In the genomic region with DNA sequence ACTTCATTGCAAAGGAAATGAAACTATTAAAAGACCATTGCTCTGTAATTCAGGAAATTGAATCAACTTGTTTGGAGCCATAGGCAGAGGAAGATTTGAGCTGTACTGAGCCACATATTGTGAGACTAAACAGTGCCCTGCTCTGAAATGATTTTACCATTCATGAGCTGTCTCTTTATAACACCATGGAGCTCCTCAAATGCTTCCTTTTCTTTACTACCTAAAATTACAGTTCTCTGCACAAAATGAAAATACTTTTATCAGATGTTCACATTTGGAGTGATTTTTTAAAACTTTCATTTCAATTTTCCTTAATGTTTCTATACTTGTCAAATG, we compare ENCODE assay signal across 22 cellular contexts.
DNase-seq lines count a peak whose midpoint lies in the region; TF ChIP-seq lines count a peak whose summit lies in the region.
"Had no signal": no experiment of that assay in that cellular context is flagged by ENCODE, and none has a peak within 500 bp of the region (broad histone marks: within the 10 kb centered on the region; RNA-seq: fewer than 3 reads in every experiment).

No MANE protein-coding gene starts in this region.

- H3K27me3 Mint-ChIP-seq in activated naive CD4-positive, alpha-beta T cell treated with anti-CD3 and anti-CD28 coated beads, Interleukin-2, amount 50 U/mL, for 24 hours, result no peaks in the 10 kb centered on the region
- no peaks in the 10 kb centered on the region for H3K27me3 Mint-ChIP-seq in activated naive CD4-positive, alpha-beta T cell treated with anti-CD3 and anti-CD28 coated beads for 36 hours (ENCODE audit: low read depth)
- H3K27me3 Mint-ChIP-seq in activated naive CD8-positive, alpha-beta T cell, result no peaks in the 10 kb centered on the region

- no peaks in the 10 kb centered on the region for H3K9me3 Mint-ChIP-seq in activated naive CD4-positive, alpha-beta T cell treated with anti-CD3 and anti-CD28 coated beads, Interleukin-2, amount 50 U/mL, for 24 hours
- no peaks in the 10 kb centered on the region for H3K9me3 Mint-ChIP-seq in activated naive CD4-positive, alpha-beta T cell treated with anti-CD3 and anti-CD28 coated beads for 36 hours
- no peaks in the 10 kb centered on the region for H3K9me3 Mint-ChIP-seq in activated naive CD8-positive, alpha-beta T cell (ENCODE audit: low read depth)

- no peak overlapping the region for H2BK120ac ChIP-seq in mesenchymal stem cell (ENCODE audit: low read depth, low read length)

- no peak for TF ChIP-seq EP300 in stomach (IDR thresholded peaks at IDR 0.05)

- H4K8ac ChIP-seq in mesenchymal stem cell (ENCODE audit: low read length), result no peak overlapping the region

- peaks cover 14% of the 10 kb centered on the region for H3K4me1 Mint-ChIP-seq in activated naive CD4-positive, alpha-beta T cell treated with anti-CD3 and anti-CD28 coated beads, Interleukin-2, amount 50 U/mL, for 24 hours
- H3K4me1 Mint-ChIP-seq in activated naive CD4-positive, alpha-beta T cell treated with anti-CD3 and anti-CD28 coated beads for 36 hours (ENCODE audit: low read depth), result peaks cover 18% of the 10 kb centered on the region
- H3K4me1 Mint-ChIP-seq in activated naive CD8-positive, alpha-beta T cell (ENCODE audit: low read depth), result peaks cover 10% of the 10 kb centered on the region

- H3K4me1 ChIP-seq in stomach (no peaks in the 10 kb centered on the region), Karpas-422 (ENCODE audit: low read length) (no peaks in the 10 kb centered on the region), prostate gland (replicated peaks) (no peaks in the 10 kb centered on the region), mesenchymal stem cell (ENCODE audit: control insufficient read depth, insufficient read depth, low read depth, low read length) (peaks cover 2% of the 10 kb centered on the region)
- H3K4me1 ChIP-seq: ascending aorta, uterus had no signal

- DNase-seq in activated naive CD4-positive, alpha-beta T cell treated with anti-CD3 and anti-CD28 coated beads for 36 hours, result no peak
- peak; percentile 20 to 43 for DNase-seq in lung microvascular endothelial cell (ENCODE audit: low read depth in 2 of 2)
- no peak for DNase-seq in stomach
- DNase-seq in Karpas-422, result no peak
- DNase-seq in prostate gland (ENCODE audit: low spot score), result no peak
- no peak for DNase-seq in mesenchymal stem cell
- DNase-seq: activated CD4-positive, alpha-beta T cell treated with anti-CD3 and anti-CD28 coated beads for 4 hours; activated CD8-positive, alpha-beta memory T cell treated with anti-CD3 and anti-CD28 coated beads, Interleukin-2, amount 50 U/mL, for 48 hours; activated gamma-delta T cell; GDM1; left colon; NCI-H146; NCI-H2171 treated with DMSO at 0.1 percent for 48 hours; NCI-H526 treated with DMSO at 0.1 percent for 48 hours; SHP77; stimulated activated CD4-positive, alpha-beta T cell treated with anti-CD3 and anti-CD28 coated beads, Interleukin-2, amount 100 ng/mL, for 48 hours; uterus had no signal

- H2BK5ac ChIP-seq in mesenchymal stem cell (ENCODE audit: low read depth, low read length, poor library complexity, severe bottlenecking), result no peak overlapping the region

- H3K36me3 Mint-ChIP-seq in activated naive CD4-positive, alpha-beta T cell treated with anti-CD3 and anti-CD28 coated beads, Interleukin-2, amount 50 U/mL, for 24 hours, result peaks cover 11% of the 10 kb centered on the region
- peaks cover 22% of the 10 kb centered on the region for H3K36me3 Mint-ChIP-seq in activated naive CD4-positive, alpha-beta T cell treated with anti-CD3 and anti-CD28 coated beads for 36 hours (ENCODE audit: low read depth)
- peaks cover 34% of the 10 kb centered on the region for H3K36me3 Mint-ChIP-seq in activated naive CD8-positive, alpha-beta T cell

- H2BK15ac ChIP-seq in mesenchymal stem cell (ENCODE audit: low read depth, poor library complexity, severe bottlenecking), result no peak overlapping the region

- H3K27ac Mint-ChIP-seq in activated naive CD4-positive, alpha-beta T cell treated with anti-CD3 and anti-CD28 coated beads, Interleukin-2, amount 50 U/mL, for 24 hours, result peak overlapping the region; percentile 72
- no peak overlapping the region for H3K27ac Mint-ChIP-seq in activated naive CD4-positive, alpha-beta T cell treated with anti-CD3 and anti-CD28 coated beads for 36 hours
- peak overlapping the region; percentile 19 for H3K27ac Mint-ChIP-seq in activated naive CD8-positive, alpha-beta T cell

- no peak overlapping the region for H3K9ac ChIP-seq in Karpas-422 (ENCODE audit: low read length)
- no peak overlapping the region for H3K9ac ChIP-seq in mesenchymal stem cell (ENCODE audit: low read length)

- CTCF ChIA-PET in activated naive CD4-positive, alpha-beta T cell treated with anti-CD3 and anti-CD28 coated beads for 36 hours (lab: Charles Lee), result interaction anchor here (0.9 to 1.1 kb wide), 2 partner anchors 10 to 15 kb away, joined by 3 read pairs; no protein-coding TSS in a partner anchor

- no peak overlapping the region for H3K14ac ChIP-seq in mesenchymal stem cell (ENCODE audit: low read length in 2 of 2)

- no peaks in the 10 kb centered on the region for H3K79me2 ChIP-seq in Karpas-422 (ENCODE audit: low read length)

- no peak for TF ChIP-seq CTCF in stomach (IDR thresholded peaks at IDR 0.05)
- TF ChIP-seq CTCF in prostate gland (IDR thresholded peaks at IDR 0.05), result no peak

- peaks cover 6% of the 10 kb centered on the region for H3K79me1 ChIP-seq in mesenchymal stem cell (replicated peaks; ENCODE audit: low read length, poor library complexity, severe bottlenecking)

- H3K36me3 ChIP-seq in stomach (peaks cover 0 to 8% (median 2%) of the 10 kb centered on the region in 4 donors), Karpas-422 (ENCODE audit: insufficient read depth, low read length) (peaks cover 4% of the 10 kb centered on the region; the same call in 1 of the 2 replicates), prostate gland (no peaks in the 10 kb centered on the region), mesenchymal stem cell (ENCODE audit: control insufficient read depth in 1 of 2, insufficient read depth in 2 of 2, low read depth in 1 of 2, low read length in 2 of 2) (peaks cover 0 to 30% of the 10 kb centered on the region in 2 experiments)
- H3K36me3 ChIP-seq: ascending aorta, uterus had no signal

- no peak overlapping the region for H3K23ac ChIP-seq in mesenchymal stem cell (ENCODE audit: low read length in 2 of 2)

- no peak for TF ChIP-seq POLR2A in stomach (IDR thresholded peaks at IDR 0.05)
- TF ChIP-seq POLR2A in prostate gland (IDR thresholded peaks at IDR 0.05), result no peak

- no peak overlapping the region for H2BK12ac ChIP-seq in mesenchymal stem cell (ENCODE audit: low read length in 2 of 2)

- H3K18ac ChIP-seq in mesenchymal stem cell (ENCODE audit: low read depth in 1 of 2, low read length in 2 of 2), result no peak overlapping the region

- no peaks in the 10 kb centered on the region for H3K27me3 ChIP-seq in stomach
- no peaks in the 10 kb centered on the region for H3K27me3 ChIP-seq in Karpas-422 (ENCODE audit: low read length)
- no peaks in the 10 kb centered on the region for H3K27me3 ChIP-seq in prostate gland (replicated peaks; ENCODE audit: insufficient read depth)
- no peaks in the 10 kb centered on the region for H3K27me3 ChIP-seq in mesenchymal stem cell (ENCODE audit: control insufficient read depth in 1 of 2, insufficient read depth in 1 of 2, low read length in 2 of 2)
- H3K27me3 ChIP-seq: ascending aorta, uterus had no signal

- H3K4me2 ChIP-seq in Karpas-422 (ENCODE audit: low read depth, low read length, poor library complexity, severe bottlenecking) (no peak overlapping the region), mesenchymal stem cell (ENCODE audit: low read length, poor library complexity, severe bottlenecking) (no peak overlapping the region)
- H3K4me2 ChIP-seq: A549, smooth muscle cell had no signal

- no peaks in the 10 kb centered on the region for H3K9me2 ChIP-seq in Karpas-422 (replicated peaks; ENCODE audit: insufficient read depth, low read length)

- H4K91ac ChIP-seq in mesenchymal stem cell (ENCODE audit: low read length), result no peak overlapping the region

- intact Hi-C loops in activated naive CD4-positive, alpha-beta T cell treated with anti-CD3 and anti-CD28 coated beads for 36 hours (cut with micrococcal nuclease), result no loop called here
- intact Hi-C loops in stomach (cut with DNase I; ENCODE audit: low total_unique reads) (no loop called here), prostate gland (cut with DNase I) (no loop called here)

- no peak overlapping the region for H3K4me3 ChIP-seq in stomach
- no peak overlapping the region for H3K4me3 ChIP-seq in Karpas-422 (ENCODE audit: low read length)
- no peak overlapping the region for H3K4me3 ChIP-seq in prostate gland
- H3K4me3 ChIP-seq in mesenchymal stem cell (ENCODE audit: insufficient read depth in 1 of 2, low read depth in 1 of 2, low read length in 2 of 2), result no peak overlapping the region
- H3K4me3 ChIP-seq: A549, ascending aorta, smooth muscle cell, uterus had no signal

- no peak overlapping the region for H3K4ac ChIP-seq in mesenchymal stem cell (ENCODE audit: low read depth in 1 of 2, low read length in 2 of 2)

- H4K20me1 ChIP-seq in Karpas-422 (ENCODE audit: insufficient read depth, low read depth, low read length), result no peaks in the 10 kb centered on the region

- no peak overlapping the region for H2AK5ac ChIP-seq in mesenchymal stem cell (ENCODE audit: low read length, severe bottlenecking)

- H3K27ac ChIP-seq in stomach, result no peak overlapping the region
- H3K27ac ChIP-seq in Karpas-422 (ENCODE audit: low read length), result no peak overlapping the region
- H3K27ac ChIP-seq in prostate gland, result no peak overlapping the region
- H3K27ac ChIP-seq in mesenchymal stem cell (ENCODE audit: low read length, poor library complexity, severe bottlenecking), result no peak overlapping the region
- H3K27ac ChIP-seq: A549, ascending aorta, uterus had no signal

- H3K9me3 ChIP-seq in stomach (no peaks in the 10 kb centered on the region), Karpas-422 (ENCODE audit: low read length) (no peaks in the 10 kb centered on the region), prostate gland (no peaks in the 10 kb centered on the region), mesenchymal stem cell (ENCODE audit: control insufficient read depth, low read length) (no peaks in the 10 kb centered on the region)
- H3K9me3 ChIP-seq: A549, ascending aorta, uterus had no signal

- H2AFZ ChIP-seq in Karpas-422 (ENCODE audit: low read length) (no peak overlapping the region), mesenchymal stem cell (ENCODE audit: low read depth, low read length) (no peak overlapping the region)

- H3K4me3 Mint-ChIP-seq in activated naive CD4-positive, alpha-beta T cell treated with anti-CD3 and anti-CD28 coated beads, Interleukin-2, amount 50 U/mL, for 24 hours, result peak overlapping the region; percentile 33
- H3K4me3 Mint-ChIP-seq in activated naive CD4-positive, alpha-beta T cell treated with anti-CD3 and anti-CD28 coated beads for 36 hours, result no peak overlapping the region
- no peak overlapping the region for H3K4me3 Mint-ChIP-seq in activated naive CD8-positive, alpha-beta T cell

Comparison
In these comparisons a context has a peak if more than half of its experiments do, and no peak if none do; other contexts are left out.
1. DNase-seq: peak in lung microvascular endothelial cell (2 of 2); none in activated naive CD4-positive, alpha-beta T cell treated with anti-CD3 and anti-CD28 coated beads for 36 hours (single experiment), stomach (single experiment), Karpas-422 (single experiment), prostate gland (single experiment) and mesenchymal stem cell (single experiment).